Comparison of ENCODE assay signal across 1 cellular context in the genomic region with DNA sequence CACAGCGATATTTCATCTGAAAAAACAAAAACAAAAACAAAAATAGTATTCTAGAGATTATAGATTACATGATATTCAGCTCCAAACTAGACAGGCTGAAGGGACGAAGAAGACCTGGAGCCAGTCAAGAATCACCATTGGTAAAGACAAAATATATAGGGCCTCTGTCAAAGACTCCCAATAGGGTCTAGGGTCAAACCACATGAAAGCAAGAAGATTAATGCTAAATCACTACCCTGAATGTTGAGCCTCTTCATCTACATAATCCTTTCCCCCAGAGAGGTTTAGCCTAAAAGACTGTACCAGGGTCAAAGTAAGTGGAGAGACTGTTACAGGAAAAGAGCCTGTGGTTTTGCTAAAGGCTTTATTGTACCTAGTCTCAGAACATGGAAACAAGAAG.
TF ChIP-seq lines count a peak whose summit lies in the region.

No MANE protein-coding gene starts in this region.

TF ChIP-seq in K562, 482 proteins besides CTCF, POLR2A, EP300 and RAD21 (continued from another document):
- TF ChIP-seq ZNF217 (CRISPR knock-in tag; IDR thresholded peaks at IDR 0.05) (no peak), KDM1A (IDR thresholded peaks at IDR 0.05) (peak; percentile 59 to 62; a peak in 3 of 4 replicates), CHD4 (IDR thresholded peaks at IDR 0.05; ENCODE audit: insufficient read depth, insufficient replicate concordance, low read depth, low read length, poor library complexity, severe bottlenecking) (no peak), TAL1 (IDR thresholded peaks at IDR 0.05) (no peak), CHD2 (IDR thresholded peaks at IDR 0.05; ENCODE audit: low read depth, low read length) (no peak), PRMT5 (CRISPR knock-in tag; IDR thresholded peaks at IDR 0.05) (no peak), ETV1 (tag; conservative IDR thresholded peaks at IDR 0.05; ENCODE audit: low read depth) (no peak), LEF1 (IDR thresholded peaks at IDR 0.05) (0 out of 2 replicates have a peak, but pooled peaks have one; percentile 30), NELFE (IDR thresholded peaks at IDR 0.05; ENCODE audit: insufficient read depth, insufficient read length) (no peak), MAZ (CRISPR knock-in tag; conservative IDR thresholded peaks at IDR 0.05 in 1 of 2, IDR thresholded peaks at IDR 0.05 in 1 of 2) (no peak), FOS (IDR thresholded peaks at IDR 0.05; ENCODE audit: extremely low read depth, insufficient read length) (no peak), FOXM1 (IDR thresholded peaks at IDR 0.05; ENCODE audit: low read depth) (no peak), FOXM1 (CRISPR knock-in tag; IDR thresholded peaks at IDR 0.05; ENCODE audit: low read depth) (no peak)
